In genomic region chr16:71724320-71724751, GRCh38 we compare ENCODE assay signal across 8 cellular contexts. TPM values are rescaled to one million over a fixed set of nuclear protein-coding genes. Genes with fewer than 3 reads are reported as not detected.
DNase-seq lines count a peak whose midpoint lies in the region; TF ChIP-seq lines count a peak whose summit lies in the region.

Gene PHLPP2, minus strand, starts transcription at chr16:71724701. Its CDS starts 9,906 bp downstream, at chr16:71714795.

- H3K4me2 ChIP-seq in mesenchymal stem cell (ENCODE audit: low read length, poor library complexity, severe bottlenecking) = peak within 1 kb of the TSS; percentile 100

- H2BK15ac ChIP-seq in mesenchymal stem cell (ENCODE audit: low read depth, poor library complexity, severe bottlenecking) = no peak within 1 kb of the TSS

- H3K27ac ChIP-seq in mesenchymal stem cell (ENCODE audit: low read length, poor library complexity, severe bottlenecking) (no peak within 1 kb of the TSS), transverse colon (peak within 1 kb of the TSS; percentile 93 to 99 (median 98))

- no peak within 1 kb of the TSS for H2AK5ac ChIP-seq in mesenchymal stem cell (ENCODE audit: low read length, severe bottlenecking)

- peak within 1 kb of the TSS; percentile 88 to 95 for H3K18ac ChIP-seq in mesenchymal stem cell (ENCODE audit: low read depth in 1 of 2, low read length in 2 of 2)

- TSS peak; percentile 46 for BruUV-seq in MCF 10A (replicated peaks; lab: Mats Ljungman, UMichigan)

- CTCF ChIA-PET in activated naive CD4-positive, alpha-beta T cell treated with anti-CD3 and anti-CD28 coated beads, Interleukin-2, amount 10 ng/mL, durations not matched to agents 7 days and 5 days (lab: Charles Lee) = no interaction called here
- CTCF ChIA-PET in MCF 10A (lab: Yijun Ruan, JAX) = interaction anchor here (1.4 kb wide), 1 partner anchor 21 kb away, joined by 5 read pairs; no protein-coding TSS in a partner anchor

- peaks cover 8% of the 10 kb centered on the region for H3K4me1 ChIP-seq in mesenchymal stem cell (ENCODE audit: control insufficient read depth, insufficient read depth, low read depth, low read length)
- H3K4me1 ChIP-seq in transverse colon = peaks cover 24 to 67% (median 42%) of the 10 kb centered on the region in 4 donors

- WGBS in mesenchymal stem cell = 25% methylated on average over 7 of the region's 10 CpGs
- WGBS in transverse colon (ENCODE audit: low coverage in 1 of 2), 2 donors = 13 to 18% methylated on average over 9 to 10 of the region's 10 CpGs

- TF ChIP-seq POLR2A in transverse colon (IDR thresholded peaks at IDR 0.05) = no peak

- H2BK5ac ChIP-seq in mesenchymal stem cell (ENCODE audit: low read depth, low read length, poor library complexity, severe bottlenecking) = peak within 1 kb of the TSS; percentile 8

- no peak for TF ChIP-seq EP300 in transverse colon (IDR thresholded peaks at IDR 0.05; ENCODE audit: low read depth)

- no peak for DNase-seq in activated naive CD4-positive, alpha-beta T cell treated with anti-CD3 and anti-CD28 coated beads, Interleukin-2, amount 10 ng/mL, durations not matched to agents 7 days and 5 days
- DNase-seq in activated naive CD4-positive, alpha-beta T cell treated with Interleukin-2 at 50 U/mL for 16 hours = no peak
- DNase-seq in MCF 10A (ENCODE audit: unreplicated experiment) (no peak), mesenchymal stem cell (no peak), transverse colon (no peak), NCI-H2029 (lab: John Stamatoyannopoulos, UW) (no peak)
- no peak for DNase-seq in stimulated activated naive CD4-positive, alpha-beta T cell (lab: John Stamatoyannopoulos, UW)
- DNase-seq in stimulated activated CD4-positive, alpha-beta T cell treated with anti-CD3 and anti-CD28 coated beads, Interleukin-4, amount 100 ng/mL, for 4 hours = no peak

- no peak within 1 kb of the TSS for H2BK120ac ChIP-seq in mesenchymal stem cell (ENCODE audit: low read depth, low read length)

- in situ Hi-C loops in transverse colon (cut with MboI; ENCODE audit: low pct_ligation_motif_present in 1 of 4, low pct_unique_long_range_greater_than_20kb in 1 of 4, low sequenced_read_pairs in 3 of 4) = no loop called here

- peak within 1 kb of the TSS; percentile 61 for H4K91ac ChIP-seq in mesenchymal stem cell (ENCODE audit: low read length)

- H3K79me1 ChIP-seq in mesenchymal stem cell (replicated peaks; ENCODE audit: low read length, poor library complexity, severe bottlenecking) = peaks cover 5% of the 10 kb centered on the region

- peak within 1 kb of the TSS; percentile 2 for H3K27ac Mint-ChIP-seq in activated naive CD4-positive, alpha-beta T cell treated with anti-CD3 and anti-CD28 coated beads, Interleukin-2, amount 10 ng/mL, durations not matched to agents 7 days and 5 days
- no peak within 1 kb of the TSS for H3K27ac Mint-ChIP-seq in MCF 10A (ENCODE audit: low read depth, unreplicated experiment)

- H3K4ac ChIP-seq in mesenchymal stem cell (ENCODE audit: low read depth in 1 of 2, low read length in 2 of 2) = peak within 1 kb of the TSS in 1 of 2 experiments; percentile 79

- H3K9ac ChIP-seq in mesenchymal stem cell (ENCODE audit: low read length) = peak within 1 kb of the TSS; percentile 87

- peaks cover 17% of the 10 kb centered on the region for H3K4me1 Mint-ChIP-seq in activated naive CD4-positive, alpha-beta T cell treated with anti-CD3 and anti-CD28 coated beads, Interleukin-2, amount 10 ng/mL, durations not matched to agents 7 days and 5 days
- peaks cover 5% of the 10 kb centered on the region for H3K4me1 Mint-ChIP-seq in MCF 10A (ENCODE audit: insufficient read depth, unreplicated experiment)

- H3K23ac ChIP-seq in mesenchymal stem cell (ENCODE audit: low read length in 2 of 2) = peak within 1 kb of the TSS in 1 of 2 experiments; percentile 52

- peak within 1 kb of the TSS; percentile 97 for H2AFZ ChIP-seq in mesenchymal stem cell (ENCODE audit: low read depth, low read length)

- H3K36me3 ChIP-seq in mesenchymal stem cell (ENCODE audit: control insufficient read depth in 1 of 2, insufficient read depth in 2 of 2, low read depth in 1 of 2, low read length in 2 of 2) (peaks cover 3 to 6% of the 10 kb centered on the region in 2 experiments), transverse colon (no peaks in the 10 kb centered on the region)

- TF ChIP-seq CTCF in MCF 10A (IDR thresholded peaks at IDR 0.05; ENCODE audit: unreplicated experiment) = no peak
- no peak for TF ChIP-seq CTCF in transverse colon (IDR thresholded peaks at IDR 0.05)

- H3K14ac ChIP-seq in mesenchymal stem cell (ENCODE audit: low read length in 2 of 2) = peak within 1 kb of the TSS in 1 of 2 experiments; percentile 71

- no peaks in the 10 kb centered on the region for H3K27me3 ChIP-seq in mesenchymal stem cell (ENCODE audit: control insufficient read depth in 1 of 2, insufficient read depth in 1 of 2, low read length in 2 of 2)
- H3K27me3 ChIP-seq in transverse colon = no peaks in the 10 kb centered on the region

- no peaks in the 10 kb centered on the region for H3K9me3 ChIP-seq in mesenchymal stem cell (ENCODE audit: control insufficient read depth, low read length)
- no peaks in the 10 kb centered on the region for H3K9me3 ChIP-seq in transverse colon

- peaks cover 23% of the 10 kb centered on the region for H3K27me3 Mint-ChIP-seq in activated naive CD4-positive, alpha-beta T cell treated with anti-CD3 and anti-CD28 coated beads, Interleukin-2, amount 10 ng/mL, durations not matched to agents 7 days and 5 days
- H3K27me3 Mint-ChIP-seq in MCF 10A (ENCODE audit: insufficient read depth, unreplicated experiment) = no peaks in the 10 kb centered on the region

- intact Hi-C loops in MCF 10A (cut with micrococcal nuclease) = no loop called here
- intact Hi-C loops in transverse colon (cut with DNase I; ENCODE audit: low total_unique reads) = loop anchor here (10.0 kb wide), 1 partner anchor 170 kb away; the partner anchor contains the start of gene IST1

- H4K8ac ChIP-seq in mesenchymal stem cell (ENCODE audit: low read length) = peak within 1 kb of the TSS; percentile 82

- POLR2A ChIA-PET in MCF 10A (lab: Yijun Ruan, JAX) = interaction anchor here (0.6 to 3.4 kb wide), 13 partner anchors 10 to 239 kb away, joined by 3 to 47 read pairs (median 3); partner anchors contain the start of genes AP1G1 and ZNF821

- peaks cover 2% of the 10 kb centered on the region for H3K36me3 Mint-ChIP-seq in activated naive CD4-positive, alpha-beta T cell treated with anti-CD3 and anti-CD28 coated beads, Interleukin-2, amount 10 ng/mL, durations not matched to agents 7 days and 5 days
- peaks cover 24% of the 10 kb centered on the region for H3K36me3 Mint-ChIP-seq in MCF 10A (ENCODE audit: insufficient read depth, unreplicated experiment)

- H3K4me3 ChIP-seq in mesenchymal stem cell (ENCODE audit: insufficient read depth in 1 of 2, low read depth in 1 of 2, low read length in 2 of 2) = peak within 1 kb of the TSS; percentile 82 to 96
- peak within 1 kb of the TSS; percentile 77 to 90 (median 88) for H3K4me3 ChIP-seq in transverse colon

- H2BK12ac ChIP-seq in mesenchymal stem cell (ENCODE audit: low read length in 2 of 2) = no peak within 1 kb of the TSS

- no peaks in the 10 kb centered on the region for H3K9me3 Mint-ChIP-seq in activated naive CD4-positive, alpha-beta T cell treated with anti-CD3 and anti-CD28 coated beads, Interleukin-2, amount 10 ng/mL, durations not matched to agents 7 days and 5 days
- no peaks in the 10 kb centered on the region for H3K9me3 Mint-ChIP-seq in MCF 10A (ENCODE audit: unreplicated experiment)

- peak within 1 kb of the TSS; percentile 76 for H3K4me3 Mint-ChIP-seq in activated naive CD4-positive, alpha-beta T cell treated with anti-CD3 and anti-CD28 coated beads, Interleukin-2, amount 10 ng/mL, durations not matched to agents 7 days and 5 days
- peak within 1 kb of the TSS; percentile 96 for H3K4me3 Mint-ChIP-seq in MCF 10A (ENCODE audit: unreplicated experiment)

RNA-seq across cellular contexts. Expression of gene PHLPP2, which starts in this region (rescaled TPM):
- 10.5 and 10.9 TPM in 2 replicates for total RNA-seq in MCF 10A (2022)
- polyA plus RNA-seq in mesenchymal stem cell (2013, experiment 1 of 2) = 3.2 TPM
- polyA plus RNA-seq in mesenchymal stem cell (2013, experiment 2 of 2) = 3.7 TPM
- total RNA-seq in transverse colon = 10 to 100 TPM; 50.5 to 98.4 (median 89.6) TPM
